1 cellular context compared by ENCODE assay signal in genomic region chr3:155018621-155019330, GRCh38.
TF ChIP-seq lines count a peak whose summit lies in the region.

No MANE protein-coding gene starts in this region.

TF ChIP-seq in K562, 482 proteins besides CTCF, POLR2A, EP300 and RAD21 (continued from another document and continues in another):
- TF ChIP-seq PRDM10 (IDR thresholded peaks at IDR 0.05; ENCODE audit: partially characterized antibody) = no peak
- TF ChIP-seq CREB3L1 (IDR thresholded peaks at IDR 0.05; ENCODE audit: borderline replicate concordance, low read depth) = no peak
- no peak for TF ChIP-seq ZNF184 (CRISPR knock-in tag; IDR thresholded peaks at IDR 0.05)
- no peak for TF ChIP-seq HDAC6 (IDR thresholded peaks at IDR 0.05; ENCODE audit: low read depth, low read length)
- TF ChIP-seq GTF2B (IDR thresholded peaks at IDR 0.05; ENCODE audit: extremely low read depth, insufficient read length) = no peak
- no peak for TF ChIP-seq ZNF609 (CRISPR knock-in tag; IDR thresholded peaks at IDR 0.05; ENCODE audit: borderline replicate concordance)
- TF ChIP-seq ZBTB33 (CRISPR knock-in tag; IDR thresholded peaks at IDR 0.05) = peak; percentile 87
- no peak for TF ChIP-seq SP2 (IDR thresholded peaks at IDR 0.05; ENCODE audit: extremely low read depth, low read depth, low read length, poor library complexity, severe bottlenecking)
- no peak for TF ChIP-seq ZNF217 (CRISPR knock-in tag; IDR thresholded peaks at IDR 0.05)
- TF ChIP-seq CCNT2 (IDR thresholded peaks at IDR 0.05; ENCODE audit: borderline replicate concordance, extremely low read depth, insufficient read length, low read depth, low read length) = peak; percentile 62
- TF ChIP-seq HIVEP1 (CRISPR knock-in tag; IDR thresholded peaks at IDR 0.05) = no peak
- peak; percentile 36; the same call in 1 of the 2 replicates for TF ChIP-seq EP400 (IDR thresholded peaks at IDR 0.05)
- peak; percentile 92 for TF ChIP-seq DPF2 (IDR thresholded peaks at IDR 0.05)
- TF ChIP-seq ZNF511 (CRISPR knock-in tag; IDR thresholded peaks at IDR 0.05) = no peak
- peak; percentile 70 for TF ChIP-seq POLR2AphosphoS5 (IDR thresholded peaks at IDR 0.05; ENCODE audit: control insufficient read depth, insufficient read depth, low read depth, low read length)
- no peak for TF ChIP-seq ZNF143 (CRISPR knock-in tag; IDR thresholded peaks at IDR 0.05)
- TF ChIP-seq MLLT1 (IDR thresholded peaks at IDR 0.05) = no peak
- no peak for TF ChIP-seq CBX2 (IDR thresholded peaks at IDR 0.05; ENCODE audit: insufficient read depth, low read length, poor library complexity, severe bottlenecking)
- peak; percentile 75 for TF ChIP-seq GATA2 (CRISPR knock-in tag; IDR thresholded peaks at IDR 0.05)
- no peak; a peak in 1 of 4 replicates for TF ChIP-seq FOXA3 (CRISPR knock-in tag; conservative IDR thresholded peaks at IDR 0.05 in 1 of 2, IDR thresholded peaks at IDR 0.05 in 1 of 2)
- TF ChIP-seq HNRNPH1 (optimal IDR thresholded peaks at IDR 0.05; ENCODE audit: low read depth, low read length) = no peak
- no peak for TF ChIP-seq SRSF1 (IDR thresholded peaks at IDR 0.05; ENCODE audit: low read depth, low read length)
- peak; percentile 74 for TF ChIP-seq ETV1 (tag; conservative IDR thresholded peaks at IDR 0.05; ENCODE audit: low read depth)
- no peak for TF ChIP-seq IRF1 (CRISPR knock-in tag; IDR thresholded peaks at IDR 0.05; ENCODE audit: borderline replicate concordance)
- 0 out of 2 replicates have a peak, but pooled peaks have one; percentile 10 for TF ChIP-seq GABPB1 (CRISPR knock-in tag; IDR thresholded peaks at IDR 0.05)
- peak; percentile 38; the same call in 1 of the 2 replicates for TF ChIP-seq VEZF1 (CRISPR knock-in tag; IDR thresholded peaks at IDR 0.05)
- TF ChIP-seq ZNF197 (CRISPR knock-in tag; IDR thresholded peaks at IDR 0.05; ENCODE audit: low read depth) = peak; percentile 75
- TF ChIP-seq BCL6 (CRISPR knock-in tag; IDR thresholded peaks at IDR 0.05) = no peak
- peak; percentile 33; the same call in 1 of the 2 replicates for TF ChIP-seq CEBPG (CRISPR knock-in tag; IDR thresholded peaks at IDR 0.05)
- TF ChIP-seq CEBPG (tag; conservative IDR thresholded peaks at IDR 0.05 in 1 of 2, IDR thresholded peaks at IDR 0.05 in 1 of 2) = peak; percentile 88 to 94
- TF ChIP-seq ZNF280A (IDR thresholded peaks at IDR 0.05; ENCODE audit: low read depth, partially characterized antibody) = no peak
- no peak for TF ChIP-seq ZBTB12 (CRISPR knock-in tag; IDR thresholded peaks at IDR 0.05)
- TF ChIP-seq RFX1 (IDR thresholded peaks at IDR 0.05) = peak; percentile 25; the same call in 1 of the 2 replicates
